8 cellular contexts compared by ENCODE assay signal in genomic region chr4:4430492-4431195, GRCh38. TPM values are rescaled to one million over a fixed set of nuclear protein-coding genes. Genes with fewer than 3 reads are reported as not detected.
DNase-seq lines count a peak whose midpoint lies in the region; ATAC-seq lines count a peak whose summit lies in the region.

No MANE protein-coding gene starts in this region.

- peak; percentile 80 for ATAC-seq in HG02884 (IDR thresholded peaks at IDR 0.05; ENCODE audit: unreplicated experiment)
- no peak for ATAC-seq in HG03565 (IDR thresholded peaks at IDR 0.05; ENCODE audit: unreplicated experiment)

- intact Hi-C loops in posterior vena cava (cut with DNase I) = no loop called here

- DNase-seq in activated gamma-delta T cell treated with Interleukin-2 at 50 U/mL for 16 hours (peak; percentile 54), activated gamma-delta T cell (lab: John Stamatoyannopoulos, UW) (no peak), NCI-H524 (lab: John Stamatoyannopoulos, UW) (peak; percentile 25 to 53), fibroblast of peridontal ligament (ENCODE audit: extremely low read depth) (peak; percentile 82), posterior vena cava (ENCODE audit: low spot score) (peak; percentile 47)
- DNase-seq in activated CD8-positive, alpha-beta memory T cell treated with anti-CD3 and anti-CD28 coated beads, Interleukin-2, amount 50 U/mL, for 48 hours = peak; percentile 70

RNA-seq across cellular contexts. Expression of gene NSG1, which starts 43.7 kb away (rescaled TPM):
- total RNA-seq in posterior vena cava = under 1 TPM; 0.42 to 0.57 TPM
